26 cellular contexts compared by ENCODE assay signal in genomic region chr17:46726106-46726670, GRCh38.
DNase-seq lines count a peak whose midpoint lies in the region; ATAC-seq, FAIRE-seq and TF ChIP-seq lines count a peak whose summit lies in the region.
"Had no signal": no experiment of that assay in that cellular context is flagged by ENCODE, and none has a peak within 500 bp of the region (broad histone marks: within the 10 kb centered on the region; RNA-seq: fewer than 3 reads in every experiment).

No MANE protein-coding gene starts in this region.

- H3K27ac ChIP-seq in K562 (ENCODE audit: extremely low read depth, low read depth, low read length) (no peak overlapping the region), vagina (no peak overlapping the region)
- H3K27ac ChIP-seq: brain microvascular endothelial cell, coronary artery, lower lobe of right lung, right atrium auricular region had no signal

- no peak for TF ChIP-seq EP300 in K562 (IDR thresholded peaks at IDR 0.05; ENCODE audit: low read length)

- in situ Hi-C loops in K562 (cut with MboI), result no loop called here

- no peak overlapping the region for H3K4me2 ChIP-seq in K562 (ENCODE audit: insufficient read depth, low read length)

- POLR2A ChIA-PET in K562 (lab: Yijun Ruan, JAX), result interaction anchor here (0.9 kb wide), 1 partner anchor 16 kb away, joined by 3 read pairs; no protein-coding TSS in a partner anchor

- H2AFZ ChIP-seq in K562 (ENCODE audit: low read depth, low read length), result no peak overlapping the region

- H3K4me3 ChIP-seq in K562 (no peak overlapping the region), vagina (no peak overlapping the region)
- H3K4me3 ChIP-seq: coronary artery, lower lobe of right lung, right atrium auricular region had no signal

- H3K9me3 ChIP-seq in K562 (replicated peaks; ENCODE audit: control insufficient read depth, insufficient read depth, low read depth, low read length), result no peaks in the 10 kb centered on the region
- H3K9me3 ChIP-seq in vagina, result no peaks in the 10 kb centered on the region
- H3K9me3 ChIP-seq: lower lobe of right lung, right atrium auricular region had no signal

- 20% methylated on average over 3 of the region's 3 CpGs for WGBS in K562 (ENCODE audit: insufficient coverage, low coverage, missing lambda C conversion rate)

- DNase-seq in A172 (ENCODE audit: low spot score) (peak; percentile 18), HK-2 (ENCODE audit: unreplicated experiment) (peak; percentile 25), K562 (ENCODE audit: extremely low read depth in 1 of 4, low spot score in 3 of 4) (no peak), left kidney (ENCODE audit: low read depth, low spot score) (peak; percentile 58), KG1 (lab: John Stamatoyannopoulos, UW) (no peak), vagina (ENCODE audit: extremely low spot score in 2 of 2) (no peak), 8988T (no peak), GDM1 (lab: John Stamatoyannopoulos, UW) (no peak)
- DNase-seq: activated CD4-positive, alpha-beta T cell treated with anti-CD3 and anti-CD28 coated beads, Interleukin-2, amount 50 U/mL, for 1 hour; activated CD8-positive, alpha-beta memory T cell treated with anti-CD3 and anti-CD28 coated beads, Interleukin-2, amount 50 U/mL, for 4 hours; brain microvascular endothelial cell; CD4-positive, alpha-beta T cell; DMS79; Karpas-422; lower lobe of right lung; NCI-H1105 treated with DMSO at 0.1 percent for 48 hours; NCI-H510A treated with DMSO at 0.1 percent for 48 hours; occipital lobe; stimulated activated CD8-positive, alpha-beta memory T cell treated with anti-CD3 and anti-CD28 coated beads, Interleukin-4, amount 100 ng/mL, for 48 hours; T-cell had no signal

- BruUV-seq in K562 (replicated peaks; lab: Mats Ljungman, UMichigan), result no TSS peak

- TF ChIP-seq POLR2A in K562 (conservative IDR thresholded peaks at IDR 0.05) (no peak), vagina (IDR thresholded peaks at IDR 0.05) (no peak)

- no peaks in the 10 kb centered on the region for H4K20me1 ChIP-seq in K562 (replicated peaks; ENCODE audit: control insufficient read depth, insufficient read depth, low read length)

- TF ChIP-seq RAD21 in K562 (CRISPR knock-in tag; conservative IDR thresholded peaks at IDR 0.05 in 1 of 2, IDR thresholded peaks at IDR 0.05 in 1 of 2), result no peak

- H3K27me3 ChIP-seq in K562 (ENCODE audit: control insufficient read depth in 2 of 2, insufficient read depth in 2 of 2, low read length in 2 of 2) (no peaks in the 10 kb centered on the region), vagina (no peaks in the 10 kb centered on the region)
- H3K27me3 ChIP-seq: brain microvascular endothelial cell, right atrium auricular region had no signal

- TF ChIP-seq CTCF in K562 (IDR thresholded peaks at IDR 0.05 in 2 of 3, conservative IDR thresholded peaks at IDR 0.05 in 1 of 3; ENCODE audit: insufficient read depth in 2 of 3, low read depth in 1 of 3, low read length in 3 of 3) (no peak), vagina (IDR thresholded peaks at IDR 0.05) (no peak)

- no peak overlapping the region for H3K9ac ChIP-seq in K562 (ENCODE audit: insufficient read depth in 1 of 2, low read depth in 2 of 2, low read length in 2 of 2)

- H3K4me1 ChIP-seq in K562 (replicated peaks in 1 of 2; ENCODE audit: control insufficient read depth in 2 of 2, insufficient read depth in 2 of 2, low read length in 2 of 2) (no peaks in the 10 kb centered on the region), vagina (no peaks in the 10 kb centered on the region)
- H3K4me1 ChIP-seq: lower lobe of right lung, right atrium auricular region had no signal

- ATAC-seq in K562, result no peak
- ATAC-seq: lower lobe of right lung, Right ventricle myocardium inferior, T-cell had no signal

- no peaks in the 10 kb centered on the region for H3K79me2 ChIP-seq in K562 (ENCODE audit: control insufficient read depth, insufficient read depth, low read length)

- intact Hi-C loops in K562 (cut with micrococcal nuclease) (no loop called here), vagina (cut with DNase I) (no loop called here)

- CTCF ChIA-PET in K562 (lab: Yijun Ruan, JAX; ENCODE audit: low intra/inter-chr PET ratio), result no interaction called here

- no peak for FAIRE-seq in K562 (lab: Jason Lieb, UNC)
- FAIRE-seq: endometrium, GM12892, H1 had no signal

- H3K36me3 ChIP-seq in K562 (ENCODE audit: control insufficient read depth, insufficient read depth, low read length) (peaks cover 25% of the 10 kb centered on the region), vagina (no peaks in the 10 kb centered on the region)
- H3K36me3 ChIP-seq: brain microvascular endothelial cell, right atrium auricular region had no signal

- no peaks in the 10 kb centered on the region for H3K9me1 ChIP-seq in K562 (ENCODE audit: control insufficient read depth, insufficient read depth, low read length)

TF ChIP-seq in K562, 482 proteins besides CTCF, POLR2A, EP300 and RAD21:
- TF ChIP-seq PBX2 (CRISPR knock-in tag; IDR thresholded peaks at IDR 0.05; ENCODE audit: low read depth) (no peak), PBX2 (tag; conservative IDR thresholded peaks at IDR 0.05; ENCODE audit: low read depth) (peak; percentile 80), SRSF1 (IDR thresholded peaks at IDR 0.05; ENCODE audit: low read depth, low read length) (no peak), MEIS2 (IDR thresholded peaks at IDR 0.05; ENCODE audit: partially characterized antibody) (peak; percentile 75), PKNOX1 (IDR thresholded peaks at IDR 0.05) (peak; percentile 43; the same call in 1 of the 2 replicates), CEBPG (CRISPR knock-in tag; IDR thresholded peaks at IDR 0.05) (no peak), CEBPG (tag; conservative IDR thresholded peaks at IDR 0.05 in 1 of 2, IDR thresholded peaks at IDR 0.05 in 1 of 2) (peak; percentile 70 to 71), ZNF134 (CRISPR knock-in tag; conservative IDR thresholded peaks at IDR 0.05) (no peak), ATF1 (CRISPR knock-in tag; IDR thresholded peaks at IDR 0.05) (no peak), ATF1 (tag; IDR thresholded peaks at IDR 0.05) (0 out of 2 replicates have a peak, but pooled peaks have one; percentile 11), CTCFL (IDR thresholded peaks at IDR 0.05; ENCODE audit: borderline replicate concordance, insufficient read depth, low read depth, low read length, poor library complexity, severe bottlenecking) (no peak), CEBPB (tag; IDR thresholded peaks at IDR 0.05) (peak; percentile 77)

Comparison
In these comparisons a context has a peak if more than half of its experiments do, and no peak if none do; other contexts are left out.
1. DNase-seq: peak in A172 (single experiment), HK-2 (single experiment) and left kidney (single experiment); none in K562 (0 of 4), KG1 (single experiment), vagina (0 of 2), 8988T (single experiment) and GDM1 (single experiment).